Comparison of ENCODE assay signal across 1 cellular context in the genomic region with DNA sequence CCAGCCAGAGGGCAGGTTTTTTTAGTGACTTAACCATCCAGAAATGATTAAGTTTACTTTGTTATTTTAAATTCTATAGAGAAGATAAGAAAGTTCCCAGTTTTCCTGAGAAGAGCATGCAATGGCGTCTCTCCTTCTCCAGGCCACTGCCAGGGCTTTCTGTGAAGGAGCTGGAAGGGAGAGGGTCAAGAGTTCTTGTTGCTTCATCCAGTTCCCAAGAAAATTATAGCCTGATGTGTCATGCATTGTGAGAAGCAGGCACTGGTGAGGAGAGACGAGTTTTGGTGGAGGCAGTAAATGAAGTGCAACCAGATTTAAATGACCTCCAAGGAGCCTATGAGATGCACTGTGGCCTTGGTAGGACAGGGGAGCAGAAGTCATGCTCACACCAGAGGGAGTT.
TF ChIP-seq lines count a peak whose summit lies in the region.

No MANE protein-coding gene starts in this region.

TF ChIP-seq in GM23338, 12 proteins besides CTCF, POLR2A, EP300 and RAD21 (continued from another document):
- TF ChIP-seq, protein P1, sequence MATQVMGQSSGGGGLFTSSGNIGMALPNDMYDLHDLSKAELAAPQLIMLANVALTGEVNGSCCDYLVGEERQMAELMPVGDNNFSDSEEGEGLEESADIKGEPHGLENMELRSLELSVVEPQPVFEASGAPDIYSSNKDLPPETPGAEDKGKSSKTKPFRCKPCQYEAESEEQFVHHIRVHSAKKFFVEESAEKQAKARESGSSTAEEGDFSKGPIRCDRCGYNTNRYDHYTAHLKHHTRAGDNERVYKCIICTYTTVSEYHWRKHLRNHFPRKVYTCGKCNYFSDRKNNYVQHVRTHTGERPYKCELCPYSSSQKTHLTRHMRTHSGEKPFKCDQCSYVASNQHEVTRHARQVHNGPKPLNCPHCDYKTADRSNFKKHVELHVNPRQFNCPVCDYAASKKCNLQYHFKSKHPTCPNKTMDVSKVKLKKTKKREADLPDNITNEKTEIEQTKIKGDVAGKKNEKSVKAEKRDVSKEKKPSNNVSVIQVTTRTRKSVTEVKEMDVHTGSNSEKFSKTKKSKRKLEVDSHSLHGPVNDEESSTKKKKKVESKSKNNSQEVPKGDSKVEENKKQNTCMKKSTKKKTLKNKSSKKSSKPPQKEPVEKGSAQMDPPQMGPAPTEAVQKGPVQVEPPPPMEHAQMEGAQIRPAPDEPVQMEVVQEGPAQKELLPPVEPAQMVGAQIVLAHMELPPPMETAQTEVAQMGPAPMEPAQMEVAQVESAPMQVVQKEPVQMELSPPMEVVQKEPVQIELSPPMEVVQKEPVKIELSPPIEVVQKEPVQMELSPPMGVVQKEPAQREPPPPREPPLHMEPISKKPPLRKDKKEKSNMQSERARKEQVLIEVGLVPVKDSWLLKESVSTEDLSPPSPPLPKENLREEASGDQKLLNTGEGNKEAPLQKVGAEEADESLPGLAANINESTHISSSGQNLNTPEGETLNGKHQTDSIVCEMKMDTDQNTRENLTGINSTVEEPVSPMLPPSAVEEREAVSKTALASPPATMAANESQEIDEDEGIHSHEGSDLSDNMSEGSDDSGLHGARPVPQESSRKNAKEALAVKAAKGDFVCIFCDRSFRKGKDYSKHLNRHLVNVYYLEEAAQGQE (IDR thresholded peaks at IDR 0.05; ENCODE audit: unreplicated experiment), result no peak
- TF ChIP-seq, protein P2, sequence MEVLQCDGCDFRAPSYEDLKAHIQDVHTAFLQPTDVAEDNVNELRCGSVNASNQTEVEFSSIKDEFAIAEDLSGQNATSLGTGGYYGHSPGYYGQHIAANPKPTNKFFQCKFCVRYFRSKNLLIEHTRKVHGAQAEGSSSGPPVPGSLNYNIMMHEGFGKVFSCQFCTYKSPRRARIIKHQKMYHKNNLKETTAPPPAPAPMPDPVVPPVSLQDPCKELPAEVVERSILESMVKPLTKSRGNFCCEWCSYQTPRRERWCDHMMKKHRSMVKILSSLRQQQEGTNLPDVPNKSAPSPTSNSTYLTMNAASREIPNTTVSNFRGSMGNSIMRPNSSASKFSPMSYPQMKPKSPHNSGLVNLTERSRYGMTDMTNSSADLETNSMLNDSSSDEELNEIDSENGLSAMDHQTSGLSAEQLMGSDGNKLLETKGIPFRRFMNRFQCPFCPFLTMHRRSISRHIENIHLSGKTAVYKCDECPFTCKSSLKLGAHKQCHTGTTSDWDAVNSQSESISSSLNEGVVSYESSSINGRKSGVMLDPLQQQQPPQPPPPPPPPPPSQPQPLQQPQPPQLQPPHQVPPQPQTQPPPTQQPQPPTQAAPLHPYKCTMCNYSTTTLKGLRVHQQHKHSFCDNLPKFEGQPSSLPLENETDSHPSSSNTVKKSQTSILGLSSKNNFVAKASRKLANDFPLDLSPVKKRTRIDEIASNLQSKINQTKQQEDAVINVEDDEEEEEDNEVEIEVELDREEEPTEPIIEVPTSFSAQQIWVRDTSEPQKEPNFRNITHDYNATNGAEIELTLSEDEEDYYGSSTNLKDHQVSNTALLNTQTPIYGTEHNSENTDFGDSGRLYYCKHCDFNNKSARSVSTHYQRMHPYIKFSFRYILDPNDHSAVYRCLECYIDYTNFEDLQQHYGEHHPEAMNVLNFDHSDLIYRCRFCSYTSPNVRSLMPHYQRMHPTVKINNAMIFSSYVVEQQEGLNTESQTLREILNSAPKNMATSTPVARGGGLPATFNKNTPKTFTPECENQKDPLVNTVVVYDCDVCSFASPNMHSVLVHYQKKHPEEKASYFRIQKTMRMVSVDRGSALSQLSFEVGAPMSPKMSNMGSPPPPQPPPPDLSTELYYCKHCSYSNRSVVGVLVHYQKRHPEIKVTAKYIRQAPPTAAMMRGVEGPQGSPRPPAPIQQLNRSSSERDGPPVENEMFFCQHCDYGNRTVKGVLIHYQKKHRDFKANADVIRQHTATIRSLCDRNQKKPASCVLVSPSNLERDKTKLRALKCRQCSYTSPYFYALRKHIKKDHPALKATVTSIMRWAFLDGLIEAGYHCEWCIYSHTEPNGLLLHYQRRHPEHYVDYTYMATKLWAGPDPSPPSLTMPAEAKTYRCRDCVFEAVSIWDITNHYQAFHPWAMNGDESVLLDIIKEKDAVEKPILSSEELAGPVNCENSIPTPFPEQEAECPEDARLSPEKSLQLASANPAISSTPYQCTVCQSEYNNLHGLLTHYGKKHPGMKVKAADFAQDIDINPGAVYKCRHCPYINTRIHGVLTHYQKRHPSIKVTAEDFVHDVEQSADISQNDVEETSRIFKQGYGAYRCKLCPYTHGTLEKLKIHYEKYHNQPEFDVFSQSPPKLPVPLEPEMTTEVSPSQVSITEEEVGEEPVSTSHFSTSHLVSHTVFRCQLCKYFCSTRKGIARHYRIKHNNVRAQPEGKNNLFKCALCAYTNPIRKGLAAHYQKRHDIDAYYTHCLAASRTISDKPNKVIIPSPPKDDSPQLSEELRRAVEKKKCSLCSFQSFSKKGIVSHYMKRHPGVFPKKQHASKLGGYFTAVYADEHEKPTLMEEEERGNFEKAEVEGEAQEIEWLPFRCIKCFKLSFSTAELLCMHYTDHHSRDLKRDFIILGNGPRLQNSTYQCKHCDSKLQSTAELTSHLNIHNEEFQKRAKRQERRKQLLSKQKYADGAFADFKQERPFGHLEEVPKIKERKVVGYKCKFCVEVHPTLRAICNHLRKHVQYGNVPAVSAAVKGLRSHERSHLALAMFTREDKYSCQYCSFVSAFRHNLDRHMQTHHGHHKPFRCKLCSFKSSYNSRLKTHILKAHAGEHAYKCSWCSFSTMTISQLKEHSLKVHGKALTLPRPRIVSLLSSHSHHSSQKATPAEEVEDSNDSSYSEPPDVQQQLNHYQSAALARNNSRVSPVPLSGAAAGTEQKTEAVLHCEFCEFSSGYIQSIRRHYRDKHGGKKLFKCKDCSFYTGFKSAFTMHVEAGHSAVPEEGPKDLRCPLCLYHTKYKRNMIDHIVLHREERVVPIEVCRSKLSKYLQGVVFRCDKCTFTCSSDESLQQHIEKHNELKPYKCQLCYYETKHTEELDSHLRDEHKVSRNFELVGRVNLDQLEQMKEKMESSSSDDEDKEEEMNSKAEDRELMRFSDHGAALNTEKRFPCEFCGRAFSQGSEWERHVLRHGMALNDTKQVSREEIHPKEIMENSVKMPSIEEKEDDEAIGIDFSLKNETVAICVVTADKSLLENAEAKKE (CRISPR knock-in tag; IDR thresholded peaks at IDR 0.05), result no peak
- TF ChIP-seq ZNF331 (CRISPR knock-in tag; IDR thresholded peaks at IDR 0.05; ENCODE audit: low read depth) (no peak), EZH2phosphoT487 (IDR thresholded peaks at IDR 0.05; ENCODE audit: unreplicated experiment) (no peak), STAT1 (IDR thresholded peaks at IDR 0.05; ENCODE audit: unreplicated experiment) (no peak)
- TF ChIP-seq, protein P3, sequence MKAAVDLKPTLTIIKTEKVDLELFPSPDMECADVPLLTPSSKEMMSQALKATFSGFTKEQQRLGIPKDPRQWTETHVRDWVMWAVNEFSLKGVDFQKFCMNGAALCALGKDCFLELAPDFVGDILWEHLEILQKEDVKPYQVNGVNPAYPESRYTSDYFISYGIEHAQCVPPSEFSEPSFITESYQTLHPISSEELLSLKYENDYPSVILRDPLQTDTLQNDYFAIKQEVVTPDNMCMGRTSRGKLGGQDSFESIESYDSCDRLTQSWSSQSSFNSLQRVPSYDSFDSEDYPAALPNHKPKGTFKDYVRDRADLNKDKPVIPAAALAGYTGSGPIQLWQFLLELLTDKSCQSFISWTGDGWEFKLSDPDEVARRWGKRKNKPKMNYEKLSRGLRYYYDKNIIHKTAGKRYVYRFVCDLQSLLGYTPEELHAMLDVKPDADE (IDR thresholded peaks at IDR 0.05), result no peak
